In the genomic region with DNA sequence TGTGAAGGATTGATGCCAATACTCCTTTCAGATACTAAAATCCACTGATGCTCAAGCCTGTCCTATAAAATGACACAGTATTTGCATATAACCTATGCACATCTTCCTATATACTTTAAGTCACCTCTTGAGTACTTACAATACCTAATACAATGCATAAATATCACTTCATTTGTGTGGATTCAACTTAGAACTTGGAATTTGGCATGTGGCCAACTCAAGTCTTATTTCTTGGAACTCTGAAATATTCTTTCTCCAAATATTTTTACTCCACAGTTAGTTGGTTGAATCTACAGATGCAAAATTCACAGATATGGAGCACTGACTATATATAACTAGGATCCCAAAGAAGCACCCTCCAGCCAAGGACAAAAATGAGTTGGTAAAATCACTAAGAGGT, we compare ENCODE assay signal across 28 cellular contexts.
"Had no signal": no experiment of that assay in that cellular context is flagged by ENCODE, and none has a peak within 500 bp of the region (broad histone marks: within the 10 kb centered on the region; RNA-seq: fewer than 3 reads in every experiment).

No MANE protein-coding gene starts in this region.

- DNase-seq: activated B cell treated with CpG ODN at 0.5 μM for 24 hours; activated CD4-positive, alpha-beta T cell treated with anti-CD3 and anti-CD28 coated beads for 48 hours; activated CD4-positive, alpha-beta T cell treated with anti-CD3 and anti-CD28 coated beads, Interleukin-2, amount 50 U/mL, for 1 hour; activated CD4-positive, alpha-beta T cell treated with anti-CD3 and anti-CD28 coated beads, Interleukin-2, amount 50 U/mL, for 48 hours; activated CD8-positive, alpha-beta memory T cell treated with anti-CD3 and anti-CD28 coated beads for 24 hours; activated CD8-positive, alpha-beta T cell treated with anti-CD3 and anti-CD28 coated beads for 36 hours; activated effector memory CD4-positive, alpha-beta T cell treated with Interleukin-2 at 50 U/mL for 16 hours; activated gamma-delta T cell treated with Interleukin-2 at 50 U/mL for 16 hours; activated naive CD4-positive, alpha-beta T cell treated with anti-CD3 and anti-CD28 coated beads, Interleukin-2, amount 50 U/mL, for 16 hours; activated naive CD4-positive, alpha-beta T cell treated with Interleukin-2 at 50 U/mL for 16 hours; activated T-cell treated with anti-CD3 and anti-CD28 coated beads, Interleukin-2, amount 50 U/mL, for 4 hours; adrenal gland; amygdala; aorta; cortex of kidney; dermis blood vessel endothelial cell; effector CD8-positive, alpha-beta T cell; esophagus squamous epithelium; foreskin keratinocyte; gastrocnemius medialis; glutamatergic neuron; heart left ventricle; T-helper 1 cell; T-helper 17 cell; T1000; WERI-Rb-1 had no signal

- H3K27me3 ChIP-seq: adrenal gland, esophagus squamous epithelium, foreskin keratinocyte, gastrocnemius medialis, heart left ventricle had no signal

- H3K4me3 ChIP-seq: adrenal gland, esophagus squamous epithelium, gastrocnemius medialis, heart left ventricle had no signal

- H3K9me3 ChIP-seq: adrenal gland, esophagus squamous epithelium, gastrocnemius medialis, heart left ventricle had no signal

- ATAC-seq: activated CD4-positive, CD25-positive, alpha-beta regulatory T cell treated with anti-CD3 and anti-CD28 coated beads, Interleukin-2, amount 50 U/mL, for 24 hours; activated CD8-positive, alpha-beta T cell treated with anti-CD3 and anti-CD28 coated beads for 36 hours; activated T-cell treated with anti-CD3 and anti-CD28 coated beads, Interleukin-2, amount 50 U/mL, for 4 hours; activated T-helper 17 cell treated with anti-CD3 and anti-CD28 coated beads, Interleukin-2, amount 50 U/mL, for 72 hours; foreskin keratinocyte; gastrocnemius medialis; heart left ventricle; T-helper 17 cell had no signal

- H3K4me1 ChIP-seq: adrenal gland, gastrocnemius medialis, heart left ventricle had no signal

- H3K36me3 ChIP-seq: adrenal gland, esophagus squamous epithelium, gastrocnemius medialis, heart left ventricle, WERI-Rb-1 had no signal
